In genomic region chr15:47944911-47945310, GRCh38 we compare ENCODE assay signal across 2 cellular contexts.
TF ChIP-seq lines count a peak whose summit lies in the region.

No MANE protein-coding gene starts in this region.

TF ChIP-seq in GM12878, 131 proteins besides CTCF, POLR2A, EP300 and RAD21 (continued from another document):
- TF ChIP-seq SREBF1 (IDR thresholded peaks at IDR 0.05; ENCODE audit: low read length), result no peak
- TF ChIP-seq EGR1 (IDR thresholded peaks at IDR 0.05; ENCODE audit: borderline replicate concordance in 1 of 2, low read depth in 2 of 2, low read length in 2 of 2), result no peak
- no peak for TF ChIP-seq SKIL (IDR thresholded peaks at IDR 0.05; ENCODE audit: low read depth, poor library complexity, severe bottlenecking)
- no peak for TF ChIP-seq HDAC6 (IDR thresholded peaks at IDR 0.05; ENCODE audit: unreplicated experiment)
- no peak for TF ChIP-seq FOS (IDR thresholded peaks at IDR 0.05; ENCODE audit: borderline replicate concordance, extremely low read depth, insufficient read length)
- no peak for TF ChIP-seq SUPT20H (IDR thresholded peaks at IDR 0.05; ENCODE audit: borderline replicate concordance, control insufficient read depth, low read depth, low read length)
- TF ChIP-seq ZBTB33 (IDR thresholded peaks at IDR 0.05), result no peak
- no peak for TF ChIP-seq NFXL1 (IDR thresholded peaks at IDR 0.05; ENCODE audit: borderline replicate concordance)
- no peak for TF ChIP-seq ZSCAN29 (IDR thresholded peaks at IDR 0.05)
- no peak for TF ChIP-seq USF1 (IDR thresholded peaks at IDR 0.05; ENCODE audit: borderline replicate concordance, extremely low read length, insufficient read depth, low read depth, low read length)

TF ChIP-seq in SK-N-SH treated with all-trans-retinoic acid at 6 μM for 48 hours, 23 proteins besides CTCF, POLR2A, EP300 and RAD21:
- TF ChIP-seq PATZ1 (CRISPR knock-in tag; IDR thresholded peaks at IDR 0.05; ENCODE audit: borderline replicate concordance), result no peak
- TF ChIP-seq TCF4 (CRISPR knock-in tag; IDR thresholded peaks at IDR 0.05; ENCODE audit: borderline replicate concordance), result no peak
- no peak for TF ChIP-seq ZC3H10 (CRISPR knock-in tag; IDR thresholded peaks at IDR 0.05)
- TF ChIP-seq ESRRG (CRISPR knock-in tag; IDR thresholded peaks at IDR 0.05), result no peak
- no peak for TF ChIP-seq CSDC2 (CRISPR knock-in tag; IDR thresholded peaks at IDR 0.05)
- TF ChIP-seq GLIS3 (CRISPR knock-in tag; IDR thresholded peaks at IDR 0.05), result no peak
- no peak for TF ChIP-seq TOX (CRISPR knock-in tag; IDR thresholded peaks at IDR 0.05; ENCODE audit: borderline replicate concordance)
- TF ChIP-seq CREB5 (CRISPR knock-in tag; IDR thresholded peaks at IDR 0.05; ENCODE audit: low read depth), result no peak
- no peak for TF ChIP-seq OSR1 (CRISPR knock-in tag; IDR thresholded peaks at IDR 0.05)
- no peak for TF ChIP-seq ISL1 (CRISPR knock-in tag; IDR thresholded peaks at IDR 0.05)
- no peak for TF ChIP-seq ZNF8 (CRISPR knock-in tag; IDR thresholded peaks at IDR 0.05)
- no peak for TF ChIP-seq SNAI2 (CRISPR knock-in tag; IDR thresholded peaks at IDR 0.05)
- no peak for TF ChIP-seq ZNF70 (CRISPR knock-in tag; IDR thresholded peaks at IDR 0.05)
- no peak for TF ChIP-seq ZNF565 (CRISPR knock-in tag; conservative IDR thresholded peaks at IDR 0.05; ENCODE audit: low read depth)
- no peak for TF ChIP-seq PPARA (CRISPR knock-in tag; IDR thresholded peaks at IDR 0.05; ENCODE audit: borderline replicate concordance)
- TF ChIP-seq CSRNP3 (CRISPR knock-in tag; IDR thresholded peaks at IDR 0.05), result no peak
- TF ChIP-seq ARNTL (CRISPR knock-in tag; IDR thresholded peaks at IDR 0.05; ENCODE audit: borderline replicate concordance, low read depth), result no peak
- no peak for TF ChIP-seq POU6F1 (CRISPR knock-in tag; IDR thresholded peaks at IDR 0.05; ENCODE audit: borderline replicate concordance, low read depth)
- no peak for TF ChIP-seq BACH2 (CRISPR knock-in tag; IDR thresholded peaks at IDR 0.05; ENCODE audit: borderline replicate concordance)
